ENCODE assay signal across 9 cellular contexts in the genomic region with DNA sequence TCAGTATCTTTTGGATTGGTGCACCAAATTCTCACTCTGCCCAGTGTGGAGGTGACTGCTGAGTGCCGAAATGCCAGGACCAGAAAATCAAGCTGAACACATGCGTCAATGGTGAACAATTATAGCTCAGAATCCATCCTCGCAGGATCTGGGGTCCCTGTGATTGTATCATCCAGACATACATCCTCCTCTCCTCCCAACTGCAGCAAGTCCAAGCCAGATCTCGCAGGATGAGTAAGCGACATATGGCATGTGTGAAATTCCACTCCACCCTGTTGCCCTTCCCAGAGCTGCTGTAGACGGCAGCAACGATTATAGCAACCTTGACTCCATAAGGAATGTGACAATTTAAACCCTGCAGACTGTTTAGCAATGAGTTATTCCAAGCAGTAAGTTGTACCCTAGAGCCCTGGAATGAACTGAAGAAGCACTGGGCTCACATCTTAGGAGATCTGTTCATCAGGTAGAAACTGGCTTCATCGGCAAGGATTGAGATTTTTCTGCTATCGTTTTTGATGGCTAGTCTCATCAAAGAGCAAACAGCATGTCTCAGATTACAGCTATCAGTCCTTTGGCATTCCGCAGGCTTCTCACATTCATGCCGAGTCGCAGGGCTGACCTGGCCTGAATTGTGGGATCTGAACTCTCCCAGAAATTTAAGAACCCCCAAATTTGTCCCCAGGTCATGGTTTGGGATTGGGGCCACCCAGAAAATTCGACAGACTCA. TPM values are rescaled to one million over a fixed set of nuclear protein-coding genes. Genes with fewer than 3 reads are reported as not detected.
DNase-seq lines count a peak whose midpoint lies in the region; ATAC-seq, FAIRE-seq and TF ChIP-seq lines count a peak whose summit lies in the region.
"Had no signal": no experiment of that assay in that cellular context is flagged by ENCODE, and none has a peak within 500 bp of the region (broad histone marks: within the 10 kb centered on the region; RNA-seq: fewer than 3 reads in every experiment).

No MANE protein-coding gene starts in this region.

- H3K27me3 ChIP-seq in bronchial epithelial cell (ENCODE audit: control insufficient read depth, insufficient read depth, low read length) = no peaks in the 10 kb centered on the region

- no peak for TF ChIP-seq CTCF in bronchial epithelial cell (IDR thresholded peaks at IDR 0.05; ENCODE audit: insufficient read depth, low read length, severe bottlenecking)

- ATAC-seq in GM18511 (IDR thresholded peaks at IDR 0.05; ENCODE audit: unreplicated experiment) (no peak), GM19467 (IDR thresholded peaks at IDR 0.05; ENCODE audit: unreplicated experiment) (no peak)

- DNase-seq in AG08396 (ENCODE audit: low spot score) (peak; percentile 39), HTR-8/SVneo (ENCODE audit: insufficient read length, low spot score) (peak; percentile 69), bronchial epithelial cell (ENCODE audit: low read depth) (peak; percentile 92), kidney tubule cell (ENCODE audit: low spot score) (peak; percentile 72), SIG-M5 treated with dmso at 0.1 percent for 504 hours (lab: John Stamatoyannopoulos, UW; ENCODE audit: unreplicated experiment) (no peak), pons (ENCODE audit: low spot score) (no peak)

- no peak overlapping the region for H3K4me3 ChIP-seq in bronchial epithelial cell (ENCODE audit: low read depth, low read length)

- peak; percentile 99 for FAIRE-seq in HTR-8/SVneo (lab: Jason Lieb, UNC)
- FAIRE-seq in bronchial epithelial cell (lab: Jason Lieb, UNC) = peak; percentile 96
- FAIRE-seq: GM19239 had no signal

- no peaks in the 10 kb centered on the region for H3K36me3 ChIP-seq in bronchial epithelial cell (ENCODE audit: control insufficient read depth, insufficient read depth, low read length)

RNA-seq across cellular contexts. Expression of gene SORBS2, which starts 35.5 kb away (rescaled TPM):
- 1.1 and 1.9 TPM in 2 replicates for total RNA-seq in bronchial epithelial cell

Comparison
In these comparisons a context has a peak if more than half of its experiments do, and no peak if none do; other contexts are left out.
1. DNase-seq: peak in AG08396 (single experiment), HTR-8/SVneo (single experiment), bronchial epithelial cell (single experiment) and kidney tubule cell (single experiment); none in SIG-M5 treated with dmso at 0.1 percent for 504 hours (single experiment) and pons (single experiment).